Comparison of ENCODE assay signal across 8 cellular contexts in genomic region chr1:205317311-205317917, GRCh38. TPM values are rescaled to one million over a fixed set of nuclear protein-coding genes. Genes with fewer than 3 reads are reported as not detected.
DNase-seq lines count a peak whose midpoint lies in the region; ATAC-seq and TF ChIP-seq lines count a peak whose summit lies in the region.

No MANE protein-coding gene starts in this region.

- H3K27ac Mint-ChIP-seq in T-cell: peak overlapping the region; percentile 92 to 94
- no peak overlapping the region for H3K27ac Mint-ChIP-seq in activated T-helper 2 cell treated with anti-CD3 and anti-CD28 coated beads, Interferon-gamma antibody, Interleukin-2, Interleukin-4, amounts not matched to agents 10 μg/mL and 5 μg/mL and 100 μg/mL, durations not matched to agents 14 hours and 24 hours and 36 hours

- H3K27me3 ChIP-seq in left ventricle myocardium inferior (ENCODE audit: low read depth): no peaks in the 10 kb centered on the region

- CTCF ChIA-PET in T-cell (lab: Charles Lee): interaction anchor here (0.5 to 12.5 kb wide), 6 partner anchors 32 to 606 kb away, joined by 3 to 249 read pairs (median 4); no protein-coding TSS in a partner anchor

- H3K4me3 ChIP-seq in left ventricle myocardium inferior: no peak overlapping the region

- no peaks in the 10 kb centered on the region for H3K9me3 ChIP-seq in left ventricle myocardium inferior (replicated peaks)

- H3K4me1 Mint-ChIP-seq in T-cell: peaks cover 77 to 100% (median 87%) of the 10 kb centered on the region in 3 donors
- peaks cover 68% of the 10 kb centered on the region for H3K4me1 Mint-ChIP-seq in activated T-helper 2 cell treated with anti-CD3 and anti-CD28 coated beads, Interferon-gamma antibody, Interleukin-2, Interleukin-4, amounts not matched to agents 10 μg/mL and 5 μg/mL and 100 μg/mL, durations not matched to agents 14 hours and 24 hours and 36 hours (ENCODE audit: low read depth)

- peak overlapping the region; percentile 85 for H3K27ac ChIP-seq in left ventricle myocardium inferior (replicated peaks)

- H3K4me1 ChIP-seq in left ventricle myocardium inferior: peaks cover 87% of the 10 kb centered on the region

- no peak for ATAC-seq in T-cell (replicated peaks in 1 of 4)
- ATAC-seq in sciatic nerve: no peak
- ATAC-seq in HG03442 (IDR thresholded peaks at IDR 0.05; ENCODE audit: unreplicated experiment): no peak
- no peak for ATAC-seq in HG03571 (IDR thresholded peaks at IDR 0.05; ENCODE audit: unreplicated experiment)

- peak overlapping the region; percentile 95 to 99 (median 98) for H3K4me3 Mint-ChIP-seq in T-cell
- no peak overlapping the region for H3K4me3 Mint-ChIP-seq in activated T-helper 2 cell treated with anti-CD3 and anti-CD28 coated beads, Interferon-gamma antibody, Interleukin-2, Interleukin-4, amounts not matched to agents 10 μg/mL and 5 μg/mL and 100 μg/mL, durations not matched to agents 14 hours and 24 hours and 36 hours (ENCODE audit: low read depth)

- intact Hi-C loops in left ventricle myocardium inferior (cut with micrococcal nuclease) (no loop called here), sciatic nerve (cut with DNase I) (no loop called here)
- intact Hi-C loops in activated T-helper 2 cell treated with anti-CD3 and anti-CD28 coated beads, Interferon-gamma antibody, Interleukin-2, Interleukin-4, amounts not matched to agents 10 μg/mL and 5 μg/mL and 100 μg/mL, durations not matched to agents 14 hours and 24 hours and 36 hours (cut with micrococcal nuclease): no loop called here

- DNase-seq in A172 (ENCODE audit: low spot score): peak; percentile 86
- no peak for DNase-seq in T-cell
- DNase-seq in left ventricle myocardium inferior: peak; percentile 81
- peak; percentile 71 for DNase-seq in sciatic nerve (ENCODE audit: low spot score)
- no peak for DNase-seq in activated T-helper 2 cell treated with anti-CD3 and anti-CD28 coated beads, Interferon-gamma antibody, Interleukin-2, Interleukin-4, amounts not matched to agents 10 μg/mL and 5 μg/mL and 100 μg/mL, durations not matched to agents 14 hours and 24 hours and 36 hours (ENCODE audit: low spot score)

- POLR2A ChIA-PET in T-cell (lab: Charles Lee): interaction anchor here in 1 of 2 donors (0.6 kb wide), 1 partner anchor 38 kb away, joined by 3 read pairs; no protein-coding TSS in a partner anchor

- no peaks in the 10 kb centered on the region for H3K36me3 ChIP-seq in left ventricle myocardium inferior

- H3K27me3 Mint-ChIP-seq in T-cell: no peaks in the 10 kb centered on the region
- peaks cover 33% of the 10 kb centered on the region for H3K27me3 Mint-ChIP-seq in activated T-helper 2 cell treated with anti-CD3 and anti-CD28 coated beads, Interferon-gamma antibody, Interleukin-2, Interleukin-4, amounts not matched to agents 10 μg/mL and 5 μg/mL and 100 μg/mL, durations not matched to agents 14 hours and 24 hours and 36 hours (ENCODE audit: low read depth)

- H3K9me3 Mint-ChIP-seq in T-cell: no peaks in the 10 kb centered on the region
- no peaks in the 10 kb centered on the region for H3K9me3 Mint-ChIP-seq in activated T-helper 2 cell treated with anti-CD3 and anti-CD28 coated beads, Interferon-gamma antibody, Interleukin-2, Interleukin-4, amounts not matched to agents 10 μg/mL and 5 μg/mL and 100 μg/mL, durations not matched to agents 14 hours and 24 hours and 36 hours

- peaks cover 4% of the 10 kb centered on the region for H3K36me3 Mint-ChIP-seq in T-cell
- H3K36me3 Mint-ChIP-seq in activated T-helper 2 cell treated with anti-CD3 and anti-CD28 coated beads, Interferon-gamma antibody, Interleukin-2, Interleukin-4, amounts not matched to agents 10 μg/mL and 5 μg/mL and 100 μg/mL, durations not matched to agents 14 hours and 24 hours and 36 hours (ENCODE audit: low read depth): peaks cover 2% of the 10 kb centered on the region

- no peak for TF ChIP-seq CTCF in left ventricle myocardium inferior (IDR thresholded peaks at IDR 0.05; ENCODE audit: borderline replicate concordance)

- peak; percentile 16; the same call in 1 of the 2 replicates for TF ChIP-seq RAD21 in Ishikawa (IDR thresholded peaks at IDR 0.05; ENCODE audit: low read depth)

- TF ChIP-seq EP300 in Ishikawa (IDR thresholded peaks at IDR 0.05; ENCODE audit: borderline replicate concordance): peak; percentile 81

TF ChIP-seq in Ishikawa, 13 proteins besides CTCF, POLR2A, EP300 and RAD21:
- peak; percentile 78; the same call in 1 of the 2 replicates for TF ChIP-seq MAX (IDR thresholded peaks at IDR 0.05)
- no peak for TF ChIP-seq TEAD4 (IDR thresholded peaks at IDR 0.05)
- TF ChIP-seq TCF12 (IDR thresholded peaks at IDR 0.05; ENCODE audit: low read depth): peak; percentile 93
- TF ChIP-seq CREB1 (IDR thresholded peaks at IDR 0.05; ENCODE audit: low read depth): no peak
- peak; percentile 97 for TF ChIP-seq NFIC (IDR thresholded peaks at IDR 0.05)
TF ChIP-seq in Ishikawa: peak in this region for 3.

RNA-seq across cellular contexts. Expression of gene NUAK2, which starts 4.1 kb away (rescaled TPM):
- 16.3 and 18.4 TPM in 2 replicates for total RNA-seq in A172 (2014; rRNA removed; shearing (Covaris generic))
- total RNA-seq in T-cell (10 to 100 TPM; 15.0 to 38.7 (median 32.7) TPM), left ventricle myocardium inferior (0.74 TPM), sciatic nerve (4.7 TPM)
- total RNA-seq in activated T-helper 2 cell treated with anti-CD3 and anti-CD28 coated beads, Interferon-gamma antibody, Interleukin-2, Interleukin-4, amounts not matched to agents 10 μg/mL and 5 μg/mL and 100 μg/mL, durations not matched to agents 14 hours and 24 hours and 36 hours: 0.41 and 0.44 TPM in 2 replicates

RNA-seq across cellular contexts. Expression of gene KLHDC8A, which starts 39.3 kb away (rescaled TPM):
- total RNA-seq in A172 (2014; rRNA removed; shearing (Covaris generic)): not detected in 2 replicates
- total RNA-seq in T-cell (under 1 TPM in 1 of 5 donors, not detected in 4; 0.30 TPM), left ventricle myocardium inferior (0.27 TPM), sciatic nerve (17.4 TPM)
- total RNA-seq in activated T-helper 2 cell treated with anti-CD3 and anti-CD28 coated beads, Interferon-gamma antibody, Interleukin-2, Interleukin-4, amounts not matched to agents 10 μg/mL and 5 μg/mL and 100 μg/mL, durations not matched to agents 14 hours and 24 hours and 36 hours: not detected in 2 replicates

Comparison
In these comparisons a context has a peak if more than half of its experiments do, and no peak if none do; other contexts are left out.
1. DNase-seq: peak in A172 (single experiment), left ventricle myocardium inferior (single experiment) and sciatic nerve (single experiment); none in T-cell (0 of 34) and activated T-helper 2 cell treated with anti-CD3 and anti-CD28 coated beads, Interferon-gamma antibody, Interleukin-2, Interleukin-4, amounts not matched to agents 10 μg/mL and 5 μg/mL and 100 μg/mL, durations not matched to agents 14 hours and 24 hours and 36 hours (single experiment).
2. RNA of gene KLHDC8A, which starts 39.3 kb away (total RNA-seq): 17.4 TPM in sciatic nerve (single experiment); 0.27 TPM in left ventricle myocardium inferior (single experiment), 0.30 TPM in T-cell, not detected in A172 and not detected in activated T-helper 2 cell treated with anti-CD3 and anti-CD28 coated beads, Interferon-gamma antibody, Interleukin-2, Interleukin-4, amounts not matched to agents 10 μg/mL and 5 μg/mL and 100 μg/mL, durations not matched to agents 14 hours and 24 hours and 36 hours; every median in the first group is over 10 times any median in the second.